Comparison of ENCODE assay signal across 11 cellular contexts in the genomic region with DNA sequence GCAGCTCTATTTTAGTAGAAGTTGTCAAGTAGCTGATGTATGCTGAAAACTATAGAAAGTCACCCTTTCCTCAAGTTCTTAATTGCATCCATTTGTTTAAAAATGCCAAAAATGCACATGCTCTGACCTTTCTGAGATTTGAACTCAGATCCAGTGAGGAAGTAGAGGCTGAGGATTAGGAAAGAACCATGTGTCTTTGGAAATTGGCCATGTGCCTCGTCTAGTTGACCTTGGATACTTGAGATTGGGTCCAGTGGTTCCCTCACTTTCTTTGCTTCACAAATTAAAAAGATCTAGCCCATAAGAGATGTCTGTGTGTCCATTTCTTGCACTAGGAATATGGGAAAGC.
DNase-seq lines count a peak whose midpoint lies in the region; ATAC-seq lines count a peak whose summit lies in the region.
"Had no signal": no experiment of that assay in that cellular context is flagged by ENCODE, and none has a peak within 500 bp of the region (broad histone marks: within the 10 kb centered on the region; RNA-seq: fewer than 3 reads in every experiment).

No MANE protein-coding gene starts in this region.

- no peak for ATAC-seq in GM18519 (IDR thresholded peaks at IDR 0.05; ENCODE audit: low FRiP score, unreplicated experiment)

- no CpG with 5 or more reads among the region's 1 CpG for WGBS in trophoblast cell (ENCODE audit: extremely low coverage, insufficient coverage, insufficient read length)

- H3K27me3 ChIP-seq in BLaER1 (no peaks in the 10 kb centered on the region), Karpas-422 (ENCODE audit: low read length) (no peaks in the 10 kb centered on the region), trophoblast cell (ENCODE audit: insufficient read depth, low read length) (no peaks in the 10 kb centered on the region)
- no peaks in the 10 kb centered on the region for H3K27me3 ChIP-seq in effector memory CD4-positive, alpha-beta T cell (replicated peaks; ENCODE audit: control insufficient read depth, insufficient read depth, low read length, poor library complexity, severe bottlenecking)

- H3K4me3 ChIP-seq in BLaER1 (no peak overlapping the region), Karpas-422 (ENCODE audit: low read length) (no peak overlapping the region), trophoblast cell (ENCODE audit: low read depth, low read length) (no peak overlapping the region)
- H3K4me3 ChIP-seq in effector memory CD4-positive, alpha-beta T cell (ENCODE audit: insufficient read depth, low read depth, low read length, poor library complexity, severe bottlenecking): no peak overlapping the region

- H3K9me2 ChIP-seq in Karpas-422 (replicated peaks; ENCODE audit: insufficient read depth, low read length): no peaks in the 10 kb centered on the region

- no peak overlapping the region for H2AK5ac ChIP-seq in trophoblast cell (ENCODE audit: low read length)

- no peak overlapping the region for H2BK12ac ChIP-seq in trophoblast cell (ENCODE audit: low read length)

- DNase-seq in Karpas-422 (no peak), trophoblast cell (no peak), RPMI8226 (no peak), cerebellar cortex (ENCODE audit: low spot score) (no peak), SIG-M5 treated with dmso at 0.1 percent for 504 hours (lab: John Stamatoyannopoulos, UW; ENCODE audit: unreplicated experiment) (no peak)
- DNase-seq in effector memory CD4-positive, alpha-beta T cell: no peak
- DNase-seq: DMS 273 treated with DMSO at 0.1 percent for 48 hours, NCI-H446, posterior cingulate gyrus had no signal

- H3K79me1 ChIP-seq in trophoblast cell (ENCODE audit: low read length): peaks cover 34% of the 10 kb centered on the region

- peak overlapping the region; percentile 26 for H2BK5ac ChIP-seq in trophoblast cell (ENCODE audit: low read depth, low read length, poor library complexity)

- H3K4ac ChIP-seq in trophoblast cell (ENCODE audit: low read depth, low read length): peak overlapping the region; percentile 47

- H3K9me3 ChIP-seq in BLaER1: no peaks in the 10 kb centered on the region
- no peaks in the 10 kb centered on the region for H3K9me3 ChIP-seq in Karpas-422 (ENCODE audit: low read length)
- no peaks in the 10 kb centered on the region for H3K9me3 ChIP-seq in effector memory CD4-positive, alpha-beta T cell (ENCODE audit: control insufficient read depth, low read length)
- no peaks in the 10 kb centered on the region for H3K9me3 ChIP-seq in trophoblast cell (ENCODE audit: insufficient read depth, low read depth, low read length)

- H4K20me1 ChIP-seq in BLaER1 (no peaks in the 10 kb centered on the region), Karpas-422 (ENCODE audit: insufficient read depth, low read depth, low read length) (no peaks in the 10 kb centered on the region)

- H3K4me1 ChIP-seq in BLaER1 (peaks cover 49% of the 10 kb centered on the region), Karpas-422 (ENCODE audit: low read length) (peaks cover 18% of the 10 kb centered on the region), trophoblast cell (ENCODE audit: control insufficient read depth in 1 of 2, insufficient read depth in 2 of 2, low read length in 2 of 2) (peaks cover 11 to 24% of the 10 kb centered on the region in 2 experiments)
- H3K4me1 ChIP-seq in effector memory CD4-positive, alpha-beta T cell (ENCODE audit: control insufficient read depth, insufficient read depth, low read length, poor library complexity, severe bottlenecking): peaks cover 63% of the 10 kb centered on the region

- H3K4me2 ChIP-seq in BLaER1: peak overlapping the region; percentile 84
- no peak overlapping the region for H3K4me2 ChIP-seq in Karpas-422 (ENCODE audit: low read depth, low read length, poor library complexity, severe bottlenecking)
- H3K4me2 ChIP-seq in trophoblast cell (ENCODE audit: low read length): no peak overlapping the region

- H3K14ac ChIP-seq in trophoblast cell (ENCODE audit: low read length): no peak overlapping the region

- H3K79me2 ChIP-seq in Karpas-422 (ENCODE audit: low read length): no peaks in the 10 kb centered on the region
- peaks cover 2% of the 10 kb centered on the region for H3K79me2 ChIP-seq in trophoblast cell (ENCODE audit: control insufficient read depth, insufficient read depth, low read length, poor library complexity)

- H2BK120ac ChIP-seq in trophoblast cell (ENCODE audit: insufficient read depth, low read length, poor library complexity): peak overlapping the region; percentile 63

- H3K36me3 ChIP-seq in BLaER1 (no peaks in the 10 kb centered on the region), Karpas-422 (ENCODE audit: insufficient read depth, low read length) (no peaks in the 10 kb centered on the region), trophoblast cell (ENCODE audit: control insufficient read depth in 1 of 2, insufficient read depth in 2 of 2, low read length in 2 of 2) (no peaks in the 10 kb centered on the region)
- H3K36me3 ChIP-seq in effector memory CD4-positive, alpha-beta T cell (ENCODE audit: control insufficient read depth, insufficient read depth, low read length): no peaks in the 10 kb centered on the region

- H3K23ac ChIP-seq in trophoblast cell (ENCODE audit: low read length): no peak overlapping the region

- H4K8ac ChIP-seq in trophoblast cell (ENCODE audit: low read depth, low read length): no peak overlapping the region

- H3K18ac ChIP-seq in trophoblast cell (ENCODE audit: low read length): no peak overlapping the region

- H3K9ac ChIP-seq in BLaER1 (no peak overlapping the region), Karpas-422 (ENCODE audit: low read length) (no peak overlapping the region), trophoblast cell (ENCODE audit: low read length) (no peak overlapping the region)

- H3K27ac ChIP-seq in BLaER1 (peak overlapping the region; percentile 77), Karpas-422 (ENCODE audit: low read length) (peak overlapping the region; percentile 57), trophoblast cell (ENCODE audit: low read depth, low read length) (peak overlapping the region; percentile 78)
- H3K27ac ChIP-seq in effector memory CD4-positive, alpha-beta T cell (ENCODE audit: insufficient read depth, low read length, poor library complexity, severe bottlenecking): peak overlapping the region; percentile 63

- H4K91ac ChIP-seq in trophoblast cell (ENCODE audit: low read depth, low read length): peak overlapping the region; percentile 77

- no peak overlapping the region for H4K12ac ChIP-seq in trophoblast cell (ENCODE audit: low read depth, low read length)

- H2AFZ ChIP-seq in Karpas-422 (ENCODE audit: low read length) (peak overlapping the region; percentile 63; the same call in 1 of the 2 replicates), trophoblast cell (ENCODE audit: insufficient read depth, low read length, poor library complexity) (no peak overlapping the region)
